21 cellular contexts compared by ENCODE assay signal in the genomic region with DNA sequence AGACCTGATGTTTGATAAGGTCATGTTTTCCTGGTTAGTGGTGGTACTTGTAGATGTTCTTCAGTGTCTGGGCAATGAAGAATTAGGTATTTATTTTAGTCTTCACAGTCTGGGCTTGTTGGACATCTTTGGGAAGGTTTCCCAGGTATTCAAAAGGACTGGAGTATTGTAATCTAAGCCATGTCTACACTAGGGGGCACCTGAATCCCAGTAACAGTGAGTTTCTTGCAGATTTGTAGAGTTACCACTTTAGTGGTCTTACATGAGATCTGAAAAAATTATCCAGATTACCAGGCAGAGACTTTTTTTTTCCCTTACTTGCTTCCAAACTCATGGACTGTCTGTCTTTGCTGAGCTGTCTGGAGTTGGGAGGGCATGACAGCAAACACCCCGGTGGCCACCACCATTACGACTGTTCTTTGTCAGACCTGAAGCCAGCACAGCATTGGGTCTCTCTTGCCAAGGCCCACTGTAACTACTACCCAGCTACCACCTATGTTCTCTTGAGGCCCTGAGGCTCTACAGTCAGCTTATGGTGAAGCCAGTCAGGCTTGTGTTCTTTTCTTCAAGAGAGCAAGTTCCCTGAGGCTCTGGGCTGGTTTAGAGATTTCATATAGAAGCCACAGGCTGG.
A peak's percentile ranks its signal among the peaks of the same experiment; 100 is the strongest.
DNase-seq lines count a peak whose midpoint lies in the region; ATAC-seq and TF ChIP-seq lines count a peak whose summit lies in the region.
"Had no signal": no experiment of that assay in that cellular context is flagged by ENCODE, and none has a peak within 500 bp of the region (broad histone marks: within the 10 kb centered on the region; RNA-seq: fewer than 3 reads in every experiment).

No MANE protein-coding gene starts in this region.

- H3K9ac ChIP-seq in NT2/D1 (ENCODE audit: insufficient read length, low read depth): no peak overlapping the region

- H3K27me3 ChIP-seq in NT2/D1 (ENCODE audit: insufficient read depth, insufficient read length): no peaks in the 10 kb centered on the region
- H3K27me3 ChIP-seq: foreskin keratinocyte, right lobe of liver had no signal

- no peak overlapping the region for H3K27ac Mint-ChIP-seq in endothelial cell (ENCODE audit: unreplicated experiment)
- no peak overlapping the region for H3K27ac Mint-ChIP-seq in stimulated activated effector memory CD8-positive, alpha-beta T cell treated with anti-CD3 and anti-CD28 coated beads, Interleukin-12 subunit alpha, Interleukin-12 subunit beta, amount 100 ng/mL, for 72 hours
- H3K27ac Mint-ChIP-seq in effector memory CD8-positive, alpha-beta T cell: no peak overlapping the region
- H3K27ac Mint-ChIP-seq: activated CD4-positive, alpha-beta memory T cell treated with anti-CD3 and anti-CD28 coated beads, Interleukin-2, amount 10 ng/mL, durations not matched to agents 7 days and 5 days; activated naive CD8-positive, alpha-beta T cell; brain; stimulated activated naive CD8-positive, alpha-beta T cell treated with anti-CD3 and anti-CD28 coated beads, Interleukin-15, Interleukin-2, amounts not matched to agents 100 ng/mL and 50 ng/mL, for 24 hours had no signal

- H3K4me3 Mint-ChIP-seq in endothelial cell (ENCODE audit: unreplicated experiment): no peak overlapping the region
- H3K4me3 Mint-ChIP-seq in stimulated activated effector memory CD8-positive, alpha-beta T cell treated with anti-CD3 and anti-CD28 coated beads, Interleukin-12 subunit alpha, Interleukin-12 subunit beta, amount 100 ng/mL, for 72 hours: no peak overlapping the region
- H3K4me3 Mint-ChIP-seq in effector memory CD8-positive, alpha-beta T cell: no peak overlapping the region
- H3K4me3 Mint-ChIP-seq: activated CD4-positive, alpha-beta memory T cell treated with anti-CD3 and anti-CD28 coated beads, Interleukin-2, amount 10 ng/mL, durations not matched to agents 7 days and 5 days; activated naive CD8-positive, alpha-beta T cell; brain; stimulated activated naive CD8-positive, alpha-beta T cell treated with anti-CD3 and anti-CD28 coated beads, Interleukin-15, Interleukin-2, amounts not matched to agents 100 ng/mL and 50 ng/mL, for 24 hours had no signal

- H3K4me1 ChIP-seq in NT2/D1 (ENCODE audit: insufficient read depth, insufficient read length): no peaks in the 10 kb centered on the region
- H3K4me1 ChIP-seq: foreskin keratinocyte, right lobe of liver had no signal

- no peaks in the 10 kb centered on the region for H3K9me3 ChIP-seq in NT2/D1 (ENCODE audit: insufficient read depth, low read length)
- H3K9me3 ChIP-seq: right lobe of liver had no signal

- peaks cover 1% of the 10 kb centered on the region for H3K27me3 Mint-ChIP-seq in endothelial cell (ENCODE audit: unreplicated experiment)
- no peaks in the 10 kb centered on the region for H3K27me3 Mint-ChIP-seq in effector memory CD8-positive, alpha-beta T cell
- H3K27me3 Mint-ChIP-seq: activated CD4-positive, alpha-beta memory T cell treated with anti-CD3 and anti-CD28 coated beads, Interleukin-2, amount 10 ng/mL, durations not matched to agents 7 days and 5 days; activated naive CD8-positive, alpha-beta T cell; brain; stimulated activated naive CD8-positive, alpha-beta T cell treated with anti-CD3 and anti-CD28 coated beads, Interleukin-15, Interleukin-2, amounts not matched to agents 100 ng/mL and 50 ng/mL, for 24 hours had no signal

- H3K4me3 ChIP-seq in NT2/D1 (ENCODE audit: insufficient read length, low read depth): no peak overlapping the region
- H3K4me3 ChIP-seq: coronary artery, right lobe of liver had no signal

- TF ChIP-seq CTCF in endothelial cell (IDR thresholded peaks at IDR 0.05; ENCODE audit: unreplicated experiment): no peak

- peak; percentile 32 for ATAC-seq in stimulated activated effector memory CD8-positive, alpha-beta T cell treated with anti-CD3 and anti-CD28 coated beads, Interleukin-12 subunit alpha, Interleukin-12 subunit beta, amount 100 ng/mL, for 72 hours
- ATAC-seq in effector memory CD8-positive, alpha-beta T cell (replicated peaks): no peak
- ATAC-seq in activated CD4-positive, CD25-positive, alpha-beta regulatory T cell treated with anti-CD3 and anti-CD28 coated beads, Interleukin-2, amount 50 U/mL, for 24 hours: no peak
- ATAC-seq: foreskin keratinocyte, right lobe of liver had no signal

- peaks cover 3% of the 10 kb centered on the region for H3K4me1 Mint-ChIP-seq in endothelial cell (ENCODE audit: unreplicated experiment)
- no peaks in the 10 kb centered on the region for H3K4me1 Mint-ChIP-seq in stimulated activated effector memory CD8-positive, alpha-beta T cell treated with anti-CD3 and anti-CD28 coated beads, Interleukin-12 subunit alpha, Interleukin-12 subunit beta, amount 100 ng/mL, for 72 hours
- no peaks in the 10 kb centered on the region for H3K4me1 Mint-ChIP-seq in effector memory CD8-positive, alpha-beta T cell (ENCODE audit: low read depth in 2 of 2)
- H3K4me1 Mint-ChIP-seq: activated CD4-positive, alpha-beta memory T cell treated with anti-CD3 and anti-CD28 coated beads, Interleukin-2, amount 10 ng/mL, durations not matched to agents 7 days and 5 days; brain had no signal

- H3K36me3 Mint-ChIP-seq in endothelial cell (ENCODE audit: low read depth, unreplicated experiment): no peaks in the 10 kb centered on the region
- H3K36me3 Mint-ChIP-seq in stimulated activated effector memory CD8-positive, alpha-beta T cell treated with anti-CD3 and anti-CD28 coated beads, Interleukin-12 subunit alpha, Interleukin-12 subunit beta, amount 100 ng/mL, for 72 hours: no peaks in the 10 kb centered on the region
- H3K36me3 Mint-ChIP-seq in effector memory CD8-positive, alpha-beta T cell (ENCODE audit: insufficient read depth): no peaks in the 10 kb centered on the region
- H3K36me3 Mint-ChIP-seq: activated naive CD8-positive, alpha-beta T cell; brain had no signal

- H3K36me3 ChIP-seq in NT2/D1 (ENCODE audit: insufficient read depth, insufficient read length, low read length): no peaks in the 10 kb centered on the region
- H3K36me3 ChIP-seq: right lobe of liver had no signal

- H3K9me3 Mint-ChIP-seq in endothelial cell (ENCODE audit: unreplicated experiment): no peaks in the 10 kb centered on the region
- peaks cover 10% of the 10 kb centered on the region for H3K9me3 Mint-ChIP-seq in stimulated activated effector memory CD8-positive, alpha-beta T cell treated with anti-CD3 and anti-CD28 coated beads, Interleukin-12 subunit alpha, Interleukin-12 subunit beta, amount 100 ng/mL, for 72 hours
- no peaks in the 10 kb centered on the region for H3K9me3 Mint-ChIP-seq in effector memory CD8-positive, alpha-beta T cell
- H3K9me3 Mint-ChIP-seq: brain; stimulated activated naive CD8-positive, alpha-beta T cell treated with anti-CD3 and anti-CD28 coated beads, Interleukin-15, Interleukin-2, amounts not matched to agents 100 ng/mL and 50 ng/mL, for 24 hours had no signal

- DNase-seq in NCI-H748 (lab: John Stamatoyannopoulos, UW; ENCODE audit: unreplicated experiment) (peak; percentile 28), NCI-H748 treated with DMSO at 0.1 percent for 48 hours (lab: John Stamatoyannopoulos, UW) (no peak), NT2/D1 (ENCODE audit: low read depth, low spot score) (peak; percentile 3), endothelial cell (ENCODE audit: low spot score) (peak; percentile 19), GOT3 (lab: John Stamatoyannopoulos, UW) (no peak)
- no peak for DNase-seq in stimulated activated effector memory CD8-positive, alpha-beta T cell treated with anti-CD3 and anti-CD28 coated beads, Interleukin-12 subunit alpha, Interleukin-12 subunit beta, amount 100 ng/mL, for 72 hours (ENCODE audit: low spot score in 2 of 2)
- no peak for DNase-seq in effector memory CD8-positive, alpha-beta T cell
- DNase-seq: activated CD4-positive, alpha-beta memory T cell treated with anti-CD3 and anti-CD28 coated beads, Interleukin-2, amount 10 ng/mL, durations not matched to agents 7 days and 5 days; activated T-cell treated with anti-CD3 and anti-CD28 coated beads, Interleukin-2, amount 50 U/mL, for 48 hours; DND-41; foreskin keratinocyte; NCI-H187 treated with DMSO at 0.1 percent for 48 hours; NCI-H510A; right lobe of liver; T-helper 1 cell; trophoblast cell had no signal

Comparison
In these comparisons a context has a peak if more than half of its experiments do, and no peak if none do; other contexts are left out.
1. DNase-seq: peak in NCI-H748 (single experiment), NT2/D1 (single experiment) and endothelial cell (single experiment); none in NCI-H748 treated with DMSO at 0.1 percent for 48 hours (single experiment), stimulated activated effector memory CD8-positive, alpha-beta T cell treated with anti-CD3 and anti-CD28 coated beads, Interleukin-12 subunit alpha, Interleukin-12 subunit beta, amount 100 ng/mL, for 72 hours (0 of 2), effector memory CD8-positive, alpha-beta T cell (0 of 3) and GOT3 (single experiment).